ENCODE assay signal across 15 cellular contexts in genomic region chr2:106995560-106995959, GRCh38.
DNase-seq lines count a peak whose midpoint lies in the region; ATAC-seq and TF ChIP-seq lines count a peak whose summit lies in the region.
"Had no signal": no experiment of that assay in that cellular context is flagged by ENCODE, and none has a peak within 500 bp of the region (broad histone marks: within the 10 kb centered on the region; RNA-seq: fewer than 3 reads in every experiment).

No MANE protein-coding gene starts in this region.

- H3K4me3 ChIP-seq in PC-3 (ENCODE audit: low read length) (no peak overlapping the region), fibroblast of pulmonary artery (replicated peaks; ENCODE audit: low read depth, low read length) (no peak overlapping the region)

- peaks cover 5% of the 10 kb centered on the region for H3F3A ChIP-seq in PC-3 (ENCODE audit: low read length, unreplicated experiment)

- no peaks in the 10 kb centered on the region for H3K36me3 ChIP-seq in PC-3 (ENCODE audit: low read depth, low read length)

- TF ChIP-seq CTCF in PC-3 (conservative IDR thresholded peaks at IDR 0.05; ENCODE audit: low read depth, low read length) (no peak), fibroblast of pulmonary artery (IDR thresholded peaks at IDR 0.05; ENCODE audit: low read length, missing control alignments) (no peak)

- no peaks in the 10 kb centered on the region for H4K20me1 ChIP-seq in PC-3 (ENCODE audit: low read length)

- CTCF ChIA-PET in PC-3 (lab: Charles Lee): no interaction called here

- no peak for ATAC-seq in PC-3
- ATAC-seq in GM19452 (IDR thresholded peaks at IDR 0.05; ENCODE audit: unreplicated experiment): no peak
- ATAC-seq: HCT116, HepG2, left lobe of liver had no signal

- H3K9me2 ChIP-seq in PC-3 (replicated peaks; ENCODE audit: low read length): no peaks in the 10 kb centered on the region

- no peaks in the 10 kb centered on the region for H3K79me2 ChIP-seq in PC-3 (ENCODE audit: low read length)

- DNase-seq in GM03348 (ENCODE audit: low spot score): peak; percentile 10
- peak; percentile 23 for DNase-seq in PC-3
- peak; percentile 37 for DNase-seq in fibroblast of pulmonary artery (ENCODE audit: low read depth)
- peak; percentile 50 for DNase-seq in stromal cell of bone marrow (ENCODE audit: low read depth)
- DNase-seq in globus pallidus (ENCODE audit: low spot score): no peak
- DNase-seq in NCI-H128 (lab: John Stamatoyannopoulos, UW; ENCODE audit: unreplicated experiment): no peak
- DNase-seq: activated CD4-positive, alpha-beta T cell treated with anti-CD3 and anti-CD28 coated beads for 4 hours; activated naive CD8-positive, alpha-beta T cell treated with anti-CD3 and anti-CD28 coated beads for 36 hours; NCI-H446 treated with DMSO at 0.1 percent for 48 hours; SW 1271 had no signal

- peak overlapping the region; percentile 69 for H3K4me2 ChIP-seq in PC-3 (ENCODE audit: low read length)

- H3K9ac ChIP-seq in PC-3 (ENCODE audit: low read length): peak overlapping the region; percentile 74

- H3K9me3 ChIP-seq in PC-3 (ENCODE audit: low read length): no peaks in the 10 kb centered on the region

- H3K27ac ChIP-seq in PC-3 (ENCODE audit: low read length): peak overlapping the region; percentile 91

- no TSS peak for BruUV-seq in PC-3 (replicated peaks; lab: Mats Ljungman, UMichigan)

- H2AFZ ChIP-seq in PC-3 (ENCODE audit: low read length): 0 out of 2 replicates have a peak overlapping the region, but pooled peaks have one; percentile 0

- H3K27me3 ChIP-seq in PC-3 (ENCODE audit: low read length): no peaks in the 10 kb centered on the region
- H3K27me3 ChIP-seq: dorsolateral prefrontal cortex had no signal

- peaks cover 62% of the 10 kb centered on the region for H3K4me1 ChIP-seq in PC-3 (ENCODE audit: insufficient read depth, low read length)

- POLR2A ChIA-PET in PC-3 (lab: Charles Lee; ENCODE audit: unreplicated experiment): no interaction called here

- intact Hi-C loops in PC-3 (cut with micrococcal nuclease): no loop called here

Comparison
In these comparisons a context has a peak if more than half of its experiments do, and no peak if none do; other contexts are left out.
1. DNase-seq: peak in GM03348 (single experiment), PC-3 (single experiment), fibroblast of pulmonary artery (single experiment) and stromal cell of bone marrow (single experiment); none in globus pallidus (single experiment) and NCI-H128 (single experiment).